Comparison of ENCODE assay signal across 8 cellular contexts in the genomic region with DNA sequence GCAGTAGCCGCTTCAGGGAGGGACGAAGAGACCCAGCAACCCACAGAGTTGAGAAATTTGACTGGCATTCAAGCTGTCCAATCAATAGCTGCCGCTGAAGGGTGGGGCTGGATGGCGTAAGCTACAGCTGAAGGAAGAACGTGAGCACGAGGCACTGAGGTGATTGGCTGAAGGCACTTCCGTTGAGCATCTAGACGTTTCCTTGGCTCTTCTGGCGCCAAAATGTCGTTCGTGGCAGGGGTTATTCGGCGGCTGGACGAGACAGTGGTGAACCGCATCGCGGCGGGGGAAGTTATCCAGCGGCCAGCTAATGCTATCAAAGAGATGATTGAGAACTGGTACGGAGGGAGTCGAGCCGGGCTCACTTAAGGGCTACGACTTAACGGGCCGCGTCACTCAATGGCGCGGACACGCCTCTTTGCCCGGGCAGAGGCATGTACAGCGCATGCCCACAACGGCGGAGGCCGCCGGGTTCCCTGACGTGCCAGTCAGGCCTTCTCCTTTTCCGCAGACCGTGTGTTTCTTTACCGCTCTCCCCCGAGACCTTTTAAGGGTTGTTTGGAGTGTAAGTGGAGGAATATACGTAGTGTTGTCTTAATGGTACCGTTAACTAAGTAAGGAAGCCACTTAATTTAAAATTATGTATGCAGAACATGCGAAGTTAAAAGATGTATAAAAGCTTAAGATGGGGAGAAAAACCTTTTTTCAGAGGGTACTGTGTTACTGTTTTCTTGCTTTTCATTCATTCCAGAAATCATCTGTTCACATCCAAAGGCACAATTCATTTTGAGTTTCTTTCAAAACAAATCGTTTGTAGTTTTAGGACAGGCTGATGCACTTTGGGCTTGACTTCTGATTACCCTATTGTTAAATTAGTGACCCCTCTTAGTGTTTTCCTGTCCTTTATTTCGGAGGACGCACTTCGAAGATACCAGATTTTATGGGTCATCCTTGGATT. TPM values are rescaled to one million over a fixed set of nuclear protein-coding genes. Genes with fewer than 3 reads are reported as not detected.
DNase-seq lines count a peak whose midpoint lies in the region; ATAC-seq and TF ChIP-seq lines count a peak whose summit lies in the region.

A gene (plus strand): TSS at position 193 of the 958 bp plus-strand sequence. CDS start 30 bp downstream, at position 223.

- H3K36me3 Mint-ChIP-seq in CD8-positive, alpha-beta memory T cell, result peaks cover 18 to 36% (median 21%) of the 10 kb centered on the region in 3 donors
- H3K36me3 Mint-ChIP-seq in IgD-negative memory B cell, result peaks cover 13% of the 10 kb centered on the region

- H3K27me3 ChIP-seq in CD8-positive, alpha-beta memory T cell (ENCODE audit: insufficient read depth, low read length, poor library complexity, severe bottlenecking), result no peaks in the 10 kb centered on the region
- no peaks in the 10 kb centered on the region for H3K27me3 ChIP-seq in neural cell (ENCODE audit: insufficient read depth, low read depth, low read length)
- H3K27me3 ChIP-seq in subcutaneous abdominal adipose tissue (ENCODE audit: control insufficient read depth in 5 of 5, insufficient read depth in 4 of 5, low read length in 5 of 5), result no peaks in the 10 kb centered on the region

- H3K27me3 Mint-ChIP-seq in CD8-positive, alpha-beta memory T cell, result no peaks in the 10 kb centered on the region
- no peaks in the 10 kb centered on the region for H3K27me3 Mint-ChIP-seq in IgD-negative memory B cell

- H3K4me2 ChIP-seq in neural cell (ENCODE audit: low read length), result peak within 1 kb of the TSS; percentile 94

- no peaks in the 10 kb centered on the region for H3K9me3 Mint-ChIP-seq in CD8-positive, alpha-beta memory T cell
- H3K9me3 Mint-ChIP-seq in IgD-negative memory B cell, result no peaks in the 10 kb centered on the region

- no peaks in the 10 kb centered on the region for H3F3A ChIP-seq in neural cell (ENCODE audit: insufficient read depth, low read length, poor library complexity, severe bottlenecking)

- ATAC-seq in GM21528 (IDR thresholded peaks at IDR 0.05; ENCODE audit: low FRiP score, unreplicated experiment), result peak; percentile 96

- peaks cover 48% of the 10 kb centered on the region for H3K4me1 ChIP-seq in CD8-positive, alpha-beta memory T cell (ENCODE audit: insufficient read depth, low read length)
- peaks cover 2 to 50% (median 48%) of the 10 kb centered on the region in 5 donors for H3K4me1 ChIP-seq in subcutaneous abdominal adipose tissue (ENCODE audit: control insufficient read depth in 5 of 5, insufficient read depth in 5 of 5, low read length in 5 of 5)

- peak within 1 kb of the TSS; percentile 94 for H3K9ac ChIP-seq in neural cell (ENCODE audit: low read length)
- peak within 1 kb of the TSS; percentile 86 to 97 (median 94) for H3K9ac ChIP-seq in subcutaneous abdominal adipose tissue (ENCODE audit: low read length in 5 of 5)

- H3K27ac ChIP-seq in CD8-positive, alpha-beta memory T cell (ENCODE audit: low read depth, low read length), result peak within 1 kb of the TSS; percentile 100
- H3K27ac ChIP-seq in neural cell (ENCODE audit: low read length) (peak within 1 kb of the TSS; percentile 96), subcutaneous abdominal adipose tissue (ENCODE audit: low read depth, low read length) (peak within 1 kb of the TSS; percentile 98)

- CTCF ChIA-PET in CD8-positive, alpha-beta memory T cell (lab: Charles Lee), result interaction anchor here (0.7 to 2.2 kb wide), 5 partner anchors 35 to 220 kb away, joined by 3 to 12 read pairs (median 4); no protein-coding TSS in a partner anchor

- POLR2A ChIA-PET in CD8-positive, alpha-beta memory T cell (lab: Charles Lee), result interaction anchor here (0.5 to 2.8 kb wide), 14 partner anchors 12 to 346 kb away, joined by 3 to 25 read pairs (median 4); a partner anchor contains a TSS

- peak within 1 kb of the TSS; percentile 93 for H3K4me3 ChIP-seq in CD8-positive, alpha-beta memory T cell (ENCODE audit: low read length)
- peak within 1 kb of the TSS; percentile 82 for H3K4me3 ChIP-seq in neural cell (ENCODE audit: low read length)
- peak within 1 kb of the TSS; percentile 84 to 99 (median 89) for H3K4me3 ChIP-seq in subcutaneous abdominal adipose tissue (ENCODE audit: low read depth in 1 of 5, low read length in 5 of 5)

- H3K4me1 Mint-ChIP-seq in CD8-positive, alpha-beta memory T cell, result peaks cover 19 to 40% (median 22%) of the 10 kb centered on the region in 3 donors
- H3K4me1 Mint-ChIP-seq in IgD-negative memory B cell, result peaks cover 14 to 32% (median 24%) of the 10 kb centered on the region in 3 donors

- peak within 1 kb of the TSS; percentile 99 for H2AFZ ChIP-seq in neural cell (ENCODE audit: low read depth, low read length)

- TF ChIP-seq RAD21 in neural cell (conservative IDR thresholded peaks at IDR 0.05), result peak; percentile 23

- peak; percentile 91 to 99 (median 94) for DNase-seq in CD8-positive, alpha-beta memory T cell
- DNase-seq in activated T-cell treated with anti-CD3 and anti-CD28 coated beads for 4 hours (peak; percentile 99), fibroblast of peridontal ligament (ENCODE audit: extremely low read depth) (peak; percentile 100), SHP77 treated with DMSO at 0.1 percent for 48 hours (lab: John Stamatoyannopoulos, UW) (no peak)

- TF ChIP-seq CTCF in neural cell (IDR thresholded peaks at IDR 0.05; ENCODE audit: poor library complexity, severe bottlenecking), result peak; percentile 15

- H3K36me3 ChIP-seq in CD8-positive, alpha-beta memory T cell (ENCODE audit: insufficient read depth, low read length), result peaks cover 16% of the 10 kb centered on the region
- H3K36me3 ChIP-seq in neural cell (ENCODE audit: insufficient read depth, low read length), result peaks cover 6% of the 10 kb centered on the region
- H3K36me3 ChIP-seq in subcutaneous abdominal adipose tissue (ENCODE audit: control insufficient read depth in 5 of 5, insufficient read depth in 5 of 5, low read length in 5 of 5), result peaks cover 13 to 24% (median 20%) of the 10 kb centered on the region in 5 donors

- H3K79me2 ChIP-seq in neural cell (replicated peaks; ENCODE audit: insufficient read depth, low read length), result peaks cover 60% of the 10 kb centered on the region

- no peaks in the 10 kb centered on the region for H3K9me3 ChIP-seq in CD8-positive, alpha-beta memory T cell (ENCODE audit: low read length)
- H3K9me3 ChIP-seq in neural cell (ENCODE audit: low read length), result no peaks in the 10 kb centered on the region
- H3K9me3 ChIP-seq in subcutaneous abdominal adipose tissue (ENCODE audit: control insufficient read depth in 5 of 5, low read length in 5 of 5), result no peaks in the 10 kb centered on the region

- H3K9me2 ChIP-seq in neural cell (ENCODE audit: insufficient read depth, low read length), result no peaks in the 10 kb centered on the region

- H4K20me1 ChIP-seq in neural cell (ENCODE audit: insufficient read depth), result no peaks in the 10 kb centered on the region

- peak; percentile 74 for TF ChIP-seq EP300 in neural cell (conservative IDR thresholded peaks at IDR 0.05; ENCODE audit: poor library complexity, severe bottlenecking)

- H3K4me3 Mint-ChIP-seq in CD8-positive, alpha-beta memory T cell, result no peak within 1 kb of the TSS
- H3K4me3 Mint-ChIP-seq in IgD-negative memory B cell, result no peak within 1 kb of the TSS

- no peak within 1 kb of the TSS for H3K27ac Mint-ChIP-seq in CD8-positive, alpha-beta memory T cell
- no peak within 1 kb of the TSS for H3K27ac Mint-ChIP-seq in IgD-negative memory B cell

TF ChIP-seq in neural cell, 6 proteins besides CTCF, POLR2A, EP300 and RAD21:
- TF ChIP-seq POLR2AphosphoS5 (IDR thresholded peaks at IDR 0.05) (peak; percentile 85), TAF1 (IDR thresholded peaks at IDR 0.05; ENCODE audit: low read depth) (peak; percentile 61), MXI1 (conservative IDR thresholded peaks at IDR 0.05; ENCODE audit: poor library complexity, severe bottlenecking) (peak; percentile 87), EZH2 (IDR thresholded peaks at IDR 0.05; ENCODE audit: borderline replicate concordance, insufficient read depth, low read length, poor library complexity, severe bottlenecking) (no peak), SMC3 (conservative IDR thresholded peaks at IDR 0.05; ENCODE audit: poor library complexity) (peak; percentile 32)
- TF ChIP-seq, protein P1, sequence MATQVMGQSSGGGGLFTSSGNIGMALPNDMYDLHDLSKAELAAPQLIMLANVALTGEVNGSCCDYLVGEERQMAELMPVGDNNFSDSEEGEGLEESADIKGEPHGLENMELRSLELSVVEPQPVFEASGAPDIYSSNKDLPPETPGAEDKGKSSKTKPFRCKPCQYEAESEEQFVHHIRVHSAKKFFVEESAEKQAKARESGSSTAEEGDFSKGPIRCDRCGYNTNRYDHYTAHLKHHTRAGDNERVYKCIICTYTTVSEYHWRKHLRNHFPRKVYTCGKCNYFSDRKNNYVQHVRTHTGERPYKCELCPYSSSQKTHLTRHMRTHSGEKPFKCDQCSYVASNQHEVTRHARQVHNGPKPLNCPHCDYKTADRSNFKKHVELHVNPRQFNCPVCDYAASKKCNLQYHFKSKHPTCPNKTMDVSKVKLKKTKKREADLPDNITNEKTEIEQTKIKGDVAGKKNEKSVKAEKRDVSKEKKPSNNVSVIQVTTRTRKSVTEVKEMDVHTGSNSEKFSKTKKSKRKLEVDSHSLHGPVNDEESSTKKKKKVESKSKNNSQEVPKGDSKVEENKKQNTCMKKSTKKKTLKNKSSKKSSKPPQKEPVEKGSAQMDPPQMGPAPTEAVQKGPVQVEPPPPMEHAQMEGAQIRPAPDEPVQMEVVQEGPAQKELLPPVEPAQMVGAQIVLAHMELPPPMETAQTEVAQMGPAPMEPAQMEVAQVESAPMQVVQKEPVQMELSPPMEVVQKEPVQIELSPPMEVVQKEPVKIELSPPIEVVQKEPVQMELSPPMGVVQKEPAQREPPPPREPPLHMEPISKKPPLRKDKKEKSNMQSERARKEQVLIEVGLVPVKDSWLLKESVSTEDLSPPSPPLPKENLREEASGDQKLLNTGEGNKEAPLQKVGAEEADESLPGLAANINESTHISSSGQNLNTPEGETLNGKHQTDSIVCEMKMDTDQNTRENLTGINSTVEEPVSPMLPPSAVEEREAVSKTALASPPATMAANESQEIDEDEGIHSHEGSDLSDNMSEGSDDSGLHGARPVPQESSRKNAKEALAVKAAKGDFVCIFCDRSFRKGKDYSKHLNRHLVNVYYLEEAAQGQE (IDR thresholded peaks at IDR 0.05; ENCODE audit: borderline replicate concordance), result peak; percentile 62

RNA-seq across cellular contexts. Expression of the gene that starts here (rescaled TPM):
- 10 to 100 TPM; 66.4 to 73.2 TPM for total RNA-seq in CD8-positive, alpha-beta memory T cell
- polyA plus RNA-seq in CD8-positive, alpha-beta memory T cell, result 19.5 TPM
- polyA plus RNA-seq in IgD-negative memory B cell (19.7 TPM), neural cell (73.7 and 76.1 TPM in 2 replicates)
- 66.4 and 74.0 TPM in 2 replicates for polyA minus RNA-seq in neural cell
